20 cellular contexts compared by ENCODE assay signal in the genomic region with DNA sequence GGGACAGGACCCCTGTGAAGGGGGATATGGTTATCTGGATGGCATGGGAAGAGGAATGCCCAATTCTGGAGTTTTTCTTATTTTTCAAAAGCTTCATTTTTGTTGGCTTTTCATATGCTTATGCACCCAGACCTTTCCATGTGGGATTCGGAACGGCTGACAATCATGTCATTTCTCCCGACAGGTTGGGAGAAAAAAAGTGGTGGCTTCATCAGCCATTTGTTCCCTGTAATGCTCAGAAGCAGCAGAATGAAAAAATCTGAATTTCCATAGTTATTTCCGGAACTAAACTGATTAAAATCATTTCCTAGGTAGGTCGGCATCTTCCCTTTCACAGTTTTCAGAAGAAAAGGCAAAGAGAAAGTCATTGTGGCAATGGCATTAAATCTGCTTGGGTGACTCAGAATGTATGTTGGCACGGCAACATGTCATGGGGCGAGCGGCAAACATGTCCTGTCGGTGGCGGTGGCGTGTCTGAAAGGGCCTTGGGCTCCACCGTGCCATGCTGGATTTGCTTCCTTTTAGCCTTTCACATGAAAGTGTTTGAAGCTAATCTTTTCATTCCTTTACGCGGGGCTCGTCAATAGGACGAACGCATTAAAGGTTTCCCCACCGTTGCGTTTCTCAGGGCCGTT. TPM values are rescaled to one million over a fixed set of nuclear protein-coding genes. Genes with fewer than 3 reads are reported as not detected.
DNase-seq lines count a peak whose midpoint lies in the region; ATAC-seq, FAIRE-seq and TF ChIP-seq lines count a peak whose summit lies in the region.
"Had no signal": no experiment of that assay in that cellular context is flagged by ENCODE, and none has a peak within 500 bp of the region (broad histone marks: within the 10 kb centered on the region; RNA-seq: fewer than 3 reads in every experiment).

No MANE protein-coding gene starts in this region.

- H3K9me3 ChIP-seq in neuronal stem cell (replicated peaks in 1 of 2; ENCODE audit: control insufficient read depth in 2 of 2, insufficient read depth in 1 of 2, low read depth in 1 of 2, low read length in 2 of 2) (peaks cover 0 to 20% of the 10 kb centered on the region in 2 donors), gastroesophageal sphincter (no peaks in the 10 kb centered on the region)

- no CpG with 5 or more reads among the region's 20 CpGs for WGBS in neuronal stem cell (ENCODE audit: extremely low coverage in 2 of 2, insufficient read length in 2 of 2, insufficient replicate concordance in 1 of 2), 2 donors
- 90 to 96% methylated on average over 12 to 20 of the region's 20 CpGs for WGBS in gastroesophageal sphincter (ENCODE audit: low coverage in 1 of 2), 2 donors

- no peak overlapping the region for H3K4ac ChIP-seq in neuronal stem cell (ENCODE audit: low read length)

- peaks cover 0 to 5% of the 10 kb centered on the region in 2 donors for H3K36me3 ChIP-seq in neuronal stem cell (replicated peaks in 1 of 2; ENCODE audit: control insufficient read depth in 2 of 2, insufficient read depth in 2 of 2, low read length in 2 of 2)
- H3K36me3 ChIP-seq in gastroesophageal sphincter = peaks cover 0 to 11% of the 10 kb centered on the region in 2 donors
- H3K36me3 ChIP-seq: BLaER1 had no signal

- peak overlapping the region; percentile 23 for H2BK12ac ChIP-seq in neuronal stem cell (ENCODE audit: low read length)

- ATAC-seq in esophagus mucosa (peak; percentile 81), HG03571 (IDR thresholded peaks at IDR 0.05; ENCODE audit: unreplicated experiment) (no peak), omental fat pad (ENCODE audit: low FRiP score) (no peak), gastroesophageal sphincter (no peak)
- ATAC-seq: GM12878, HepG2 had no signal

- H3K79me1 ChIP-seq in neuronal stem cell (ENCODE audit: low read depth, low read length) = no peaks in the 10 kb centered on the region

- no peak for TF ChIP-seq EP300 in gastroesophageal sphincter (IDR thresholded peaks at IDR 0.05)

- no peak overlapping the region for H3K14ac ChIP-seq in neuronal stem cell (ENCODE audit: low read length)

- H3K27me3 ChIP-seq in neuronal stem cell (ENCODE audit: control insufficient read depth in 3 of 3, insufficient read depth in 3 of 3, low read depth in 1 of 3, low read length in 3 of 3) (no peaks in the 10 kb centered on the region), gastroesophageal sphincter (no peaks in the 10 kb centered on the region)
- H3K27me3 ChIP-seq: BLaER1 had no signal

- no peak overlapping the region for H4K8ac ChIP-seq in neuronal stem cell (ENCODE audit: low read depth, low read length)

- H3K27ac ChIP-seq in neuronal stem cell (replicated peaks; ENCODE audit: low read length) = peak overlapping the region; percentile 11
- no peak overlapping the region for H3K27ac ChIP-seq in gastroesophageal sphincter
- H3K27ac ChIP-seq: BLaER1 had no signal

- H2BK120ac ChIP-seq in neuronal stem cell (ENCODE audit: low read depth, low read length) = no peak overlapping the region

- no peak for FAIRE-seq in RCC 7860 (lab: Jason Lieb, UNC)
- FAIRE-seq: GM12878, GM19239, H1, HepG2 had no signal

- H3K4me3 ChIP-seq in astrocyte of the spinal cord (ENCODE audit: low read depth, low read length) (no peak overlapping the region), neuronal stem cell (ENCODE audit: low read length in 2 of 2) (no peak overlapping the region), gastroesophageal sphincter (no peak overlapping the region)
- H3K4me3 ChIP-seq: BLaER1, GM12878 had no signal

- TF ChIP-seq CTCF in astrocyte of the spinal cord (IDR thresholded peaks at IDR 0.05; ENCODE audit: low read depth, low read length) = no peak
- TF ChIP-seq CTCF in omental fat pad (IDR thresholded peaks at IDR 0.05) = no peak
- TF ChIP-seq CTCF in gastroesophageal sphincter (IDR thresholded peaks at IDR 0.05) = no peak

- H2AFZ ChIP-seq in neuronal stem cell (ENCODE audit: low read length) = no peak overlapping the region

- H4K91ac ChIP-seq in neuronal stem cell (ENCODE audit: low read depth, low read length, poor library complexity) = no peak overlapping the region

- in situ Hi-C loops in astrocyte of the spinal cord (cut with HindIII; ENCODE audit: low sequenced_read_pairs) = no loop called here

- H3K18ac ChIP-seq in neuronal stem cell (ENCODE audit: low read length) = no peak overlapping the region

- peak; percentile 76 for DNase-seq in RPMI7951 (ENCODE audit: low read depth)
- DNase-seq in astrocyte of the spinal cord (ENCODE audit: low read depth, low spot score) = peak; percentile 13
- DNase-seq in neuronal stem cell (ENCODE audit: low spot score) = no peak
- DNase-seq in RCC 7860 (ENCODE audit: low spot score) = no peak
- no peak for DNase-seq in omental fat pad (ENCODE audit: low spot score)
- DNase-seq: 8988T; CD4-positive, alpha-beta memory T cell; DMS153; DND-41; EL; H9 had no signal

- no peak overlapping the region for H2AK5ac ChIP-seq in neuronal stem cell (ENCODE audit: low read depth, low read length)

- H3K4me2 ChIP-seq in neuronal stem cell (ENCODE audit: insufficient read depth, low read length, poor library complexity, severe bottlenecking) = no peak overlapping the region
- H3K4me2 ChIP-seq: BLaER1 had no signal

- H2BK5ac ChIP-seq in neuronal stem cell (ENCODE audit: low read length) = no peak overlapping the region

- H2BK15ac ChIP-seq in neuronal stem cell (ENCODE audit: low read length) = no peak overlapping the region

- peaks cover 5 to 9% of the 10 kb centered on the region in 2 donors for H3K4me1 ChIP-seq in neuronal stem cell (ENCODE audit: control insufficient read depth in 2 of 2, insufficient read depth in 1 of 2, low read depth in 1 of 2, low read length in 2 of 2)
- H3K4me1 ChIP-seq in gastroesophageal sphincter = no peaks in the 10 kb centered on the region
- H3K4me1 ChIP-seq: BLaER1 had no signal

- no peak overlapping the region for H3K9ac ChIP-seq in neuronal stem cell (ENCODE audit: low read depth, low read length, poor library complexity)
- H3K9ac ChIP-seq: BLaER1 had no signal

- no peak for TF ChIP-seq POLR2A in gastroesophageal sphincter (IDR thresholded peaks at IDR 0.05)

- no peak overlapping the region for H3K23ac ChIP-seq in neuronal stem cell (ENCODE audit: low read depth, low read length, poor library complexity)

RNA-seq across cellular contexts. Expression of gene ACKR3, which starts 18.4 kb away (rescaled TPM):
- 14.2 and 24.0 TPM in 2 replicates for total RNA-seq in RPMI7951 (2014; rRNA removed; shearing (Covaris generic))
- total RNA-seq in esophagus mucosa (6.3 TPM), omental fat pad (100 to 1,000 TPM in 1 of 4 donors, 10 to 100 TPM in 3; 22.9 to 115 (median 64.6) TPM), gastroesophageal sphincter (10 to 100 TPM; 21.0 to 68.5 (median 42.5) TPM)
- polyA plus RNA-seq in neuronal stem cell (2013, experiment 1 of 2) = 4.4 TPM
- polyA plus RNA-seq in neuronal stem cell (2013, experiment 2 of 2) = 4.3 TPM
- total RNA-seq: G401, HepG2 had no signal
- polyA plus RNA-seq: HepG2 had no signal

Comparison
In these comparisons a context has a peak if more than half of its experiments do, and no peak if none do; other contexts are left out.
1. DNase-seq: peak in RPMI7951 (single experiment) and astrocyte of the spinal cord (single experiment); none in neuronal stem cell (single experiment), RCC 7860 (single experiment) and omental fat pad (single experiment).